Comparison of ENCODE assay signal across 30 cellular contexts in the genomic region with DNA sequence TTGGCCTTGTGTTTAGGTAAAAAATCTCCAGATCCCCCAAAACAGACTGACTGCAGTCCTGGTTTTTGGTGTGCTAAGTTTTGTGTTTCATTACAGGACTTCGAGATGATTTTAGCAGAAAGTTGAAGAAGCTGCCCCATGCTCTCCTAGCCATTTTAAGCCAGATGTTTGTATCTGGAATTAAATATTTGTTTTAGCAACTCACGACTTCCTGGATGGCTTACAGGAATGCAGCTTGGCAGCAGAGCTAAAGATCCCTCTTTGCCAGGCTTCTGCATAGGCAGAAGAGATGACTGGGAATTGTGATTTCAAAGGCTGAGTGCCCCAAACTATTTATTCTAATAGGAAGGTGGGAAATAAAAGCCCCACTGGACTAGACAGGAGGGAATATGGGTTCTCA. TPM values are rescaled to one million over a fixed set of nuclear protein-coding genes. Genes with fewer than 3 reads are reported as not detected.
DNase-seq lines count a peak whose midpoint lies in the region; ATAC-seq and TF ChIP-seq lines count a peak whose summit lies in the region.
"Had no signal": no experiment of that assay in that cellular context is flagged by ENCODE, and none has a peak within 500 bp of the region (broad histone marks: within the 10 kb centered on the region; RNA-seq: fewer than 3 reads in every experiment).

No MANE protein-coding gene starts in this region.

- intact Hi-C loops in Right ventricle myocardium inferior (cut with DNase I) = no loop called here

- DNase-seq in AG08395 (ENCODE audit: low spot score) = peak; percentile 18
- peak; percentile 1 for DNase-seq in EH (ENCODE audit: low read depth)
- peak; percentile 23 for DNase-seq in NCI-H2196 treated with DMSO at 0.1 percent for 48 hours (lab: John Stamatoyannopoulos, UW; ENCODE audit: unreplicated experiment)
- peak; percentile 17 for DNase-seq in fibroblast of the aortic adventitia (ENCODE audit: low read depth)
- no peak for DNase-seq in NCI-H2171 treated with DMSO at 0.1 percent for 48 hours (lab: John Stamatoyannopoulos, UW)
- no peak for DNase-seq in Right ventricle myocardium inferior (ENCODE audit: missing footprints)
- DNase-seq: ACHN; activated CD4-positive, alpha-beta T cell treated with anti-CD3 and anti-CD28 coated beads for 4 hours; activated naive CD4-positive, alpha-beta T cell treated with anti-CD3 and anti-CD28 coated beads for 36 hours; activated T-cell treated with anti-CD3 and anti-CD28 coated beads, Interleukin-2, amount 50 U/mL, for 48 hours; brain microvascular endothelial cell; CD4-positive, CD25-positive, alpha-beta regulatory T cell; effector CD4-positive, alpha-beta T cell; islet precursor cell; lower lobe of right lung; NCI-H1105 treated with DMSO at 0.1 percent for 48 hours; NCI-H2081; NCI-H446 treated with DMSO at 0.1 percent for 48 hours; ovary; right cardiac atrium; stimulated activated naive CD4-positive, alpha-beta T cell treated with Interleukin-2 at 50 U/mL for 16 hours; T-helper 17 cell had no signal

- ATAC-seq in GM21717 (IDR thresholded peaks at IDR 0.05; ENCODE audit: unreplicated experiment) = no peak
- ATAC-seq in HG02759 (IDR thresholded peaks at IDR 0.05; ENCODE audit: unreplicated experiment) = no peak
- no peak for ATAC-seq in Right ventricle myocardium inferior
- ATAC-seq: gastroesophageal sphincter; lower lobe of right lung; natural killer cell treated with Interleukin-12 subunit alpha and Interleukin-12 subunit beta and Interleukin-15 and Interleukin-18, amount 100 ng/mL, for 72 hours; right cardiac atrium; T-helper 17 cell had no signal

- no peak for TF ChIP-seq CTCF in fibroblast of the aortic adventitia (IDR thresholded peaks at IDR 0.05; ENCODE audit: insufficient read depth, low read length)

- H3K4me3 ChIP-seq in fibroblast of the aortic adventitia (ENCODE audit: low read depth, low read length) = no peak overlapping the region
- H3K4me3 ChIP-seq: gastroesophageal sphincter, lower lobe of right lung, ovary, SK-N-MC, thoracic aorta, vagina had no signal

RNA-seq across cellular contexts. Expression of a gene that starts 31.1 kb away (rescaled TPM):
- total RNA-seq in fibroblast of the aortic adventitia (ENCODE audit: low replicate concordance) = under 0.01 TPM in 2 replicates
- 0.03 TPM for total RNA-seq in Right ventricle myocardium inferior
- total RNA-seq: activated naive CD4-positive, alpha-beta T cell treated with anti-CD3 and anti-CD28 coated beads for 36 hours; CD4-positive, CD25-positive, alpha-beta regulatory T cell; mononuclear cell; T-helper 17 cell; thoracic aorta; vagina had no signal

Comparison
In these comparisons a context has a peak if more than half of its experiments do, and no peak if none do; other contexts are left out.
1. DNase-seq: peak in AG08395 (single experiment), EH (single experiment), NCI-H2196 treated with DMSO at 0.1 percent for 48 hours (single experiment) and fibroblast of the aortic adventitia (single experiment); none in NCI-H2171 treated with DMSO at 0.1 percent for 48 hours (single experiment) and Right ventricle myocardium inferior (single experiment).